1 cellular context compared by ENCODE assay signal in the genomic region with DNA sequence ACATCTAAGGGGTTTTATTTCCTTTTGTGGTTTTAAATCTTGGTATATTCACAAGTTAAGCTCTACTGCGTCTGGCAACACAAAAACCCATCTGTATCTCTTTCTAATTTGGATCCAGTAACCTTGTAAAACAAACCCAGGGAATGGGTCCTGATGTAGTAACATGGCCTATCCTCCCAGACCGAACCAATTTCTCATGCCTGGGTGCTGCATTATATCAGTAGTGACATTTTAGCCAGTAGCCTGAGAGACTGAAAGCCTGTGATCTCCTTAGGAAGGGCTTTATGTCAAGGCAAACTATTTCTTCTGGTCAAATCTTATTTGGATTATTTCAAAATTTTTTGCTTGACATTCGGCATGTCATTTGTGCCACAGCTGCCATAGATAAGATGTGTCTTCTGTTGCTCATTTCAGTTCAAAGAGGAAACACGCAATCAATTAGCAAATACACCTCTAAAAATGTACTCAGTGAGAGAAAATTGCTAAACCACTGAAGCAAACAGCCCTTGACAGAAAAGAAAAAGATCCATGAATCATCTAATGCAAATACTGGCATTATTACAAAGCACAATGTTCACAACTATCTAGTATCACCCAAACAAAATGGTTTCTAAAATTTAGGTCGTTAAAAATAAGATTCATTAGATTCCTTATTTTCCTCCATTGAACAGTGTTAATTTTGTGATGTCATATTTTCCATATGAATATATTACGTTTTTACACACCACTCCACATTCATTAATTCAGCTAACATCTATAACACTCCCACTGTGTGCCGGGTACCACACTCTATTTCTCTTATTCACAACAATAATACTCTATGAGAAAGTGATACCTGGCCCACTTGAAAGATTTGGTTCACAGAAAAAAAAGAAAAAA.
TF ChIP-seq lines count a peak whose summit lies in the region.

No MANE protein-coding gene starts in this region.

TF ChIP-seq in IMR-90, 13 proteins besides CTCF, POLR2A, EP300 and RAD21:
- TF ChIP-seq MXI1 (IDR thresholded peaks at IDR 0.05; ENCODE audit: borderline replicate concordance, low read depth, low read length) (no peak), SMC3 (IDR thresholded peaks at IDR 0.05; ENCODE audit: low read depth, low read length) (no peak), CEBPB (IDR thresholded peaks at IDR 0.05; ENCODE audit: low read depth, low read length) (no peak), NFE2L2 (IDR thresholded peaks at IDR 0.05; ENCODE audit: low read depth, low read length) (no peak), RCOR1 (IDR thresholded peaks at IDR 0.05; ENCODE audit: insufficient replicate concordance, low read length) (no peak), FOS (IDR thresholded peaks at IDR 0.05; ENCODE audit: low read depth, low read length) (no peak), MAFK (IDR thresholded peaks at IDR 0.05; ENCODE audit: low read depth, low read length) (no peak), CHD1 (IDR thresholded peaks at IDR 0.05; ENCODE audit: low read depth, low read length) (no peak), ELK1 (IDR thresholded peaks at IDR 0.05; ENCODE audit: borderline replicate concordance, low read depth, low read length) (no peak), RFX5 (IDR thresholded peaks at IDR 0.05; ENCODE audit: low read depth, low read length) (no peak)
- TF ChIP-seq, protein P1, sequence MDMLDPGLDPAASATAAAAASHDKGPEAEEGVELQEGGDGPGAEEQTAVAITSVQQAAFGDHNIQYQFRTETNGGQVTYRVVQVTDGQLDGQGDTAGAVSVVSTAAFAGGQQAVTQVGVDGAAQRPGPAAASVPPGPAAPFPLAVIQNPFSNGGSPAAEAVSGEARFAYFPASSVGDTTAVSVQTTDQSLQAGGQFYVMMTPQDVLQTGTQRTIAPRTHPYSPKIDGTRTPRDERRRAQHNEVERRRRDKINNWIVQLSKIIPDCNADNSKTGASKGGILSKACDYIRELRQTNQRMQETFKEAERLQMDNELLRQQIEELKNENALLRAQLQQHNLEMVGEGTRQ (IDR thresholded peaks at IDR 0.05; ENCODE audit: low read depth, low read length): no peak
